ENCODE assay signal across 9 cellular contexts in the genomic region with DNA sequence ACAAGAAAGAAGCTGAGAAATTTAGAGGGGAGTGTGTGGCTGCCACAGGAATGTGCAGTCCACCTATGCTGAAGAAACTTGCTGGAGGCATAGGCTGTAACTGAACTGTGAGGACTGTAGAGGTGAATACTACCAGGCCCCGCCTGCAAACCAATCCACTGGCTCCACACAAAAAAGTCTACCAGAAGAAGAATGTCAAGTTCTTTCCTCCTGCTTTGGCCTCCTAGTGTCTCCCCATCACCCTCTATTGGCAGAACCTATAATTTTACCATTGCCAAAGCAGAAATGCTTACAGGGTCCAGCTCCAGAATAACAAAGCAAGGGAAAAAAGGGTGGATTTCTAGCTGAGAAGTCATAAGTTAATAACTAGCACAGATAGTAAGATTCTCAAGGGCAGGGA. TPM values are rescaled to one million over a fixed set of nuclear protein-coding genes. Genes with fewer than 3 reads are reported as not detected.
DNase-seq lines count a peak whose midpoint lies in the region; ATAC-seq and TF ChIP-seq lines count a peak whose summit lies in the region.
"Had no signal": no experiment of that assay in that cellular context is flagged by ENCODE, and none has a peak within 500 bp of the region (broad histone marks: within the 10 kb centered on the region; RNA-seq: fewer than 3 reads in every experiment).

No MANE protein-coding gene starts in this region.

- no peaks in the 10 kb centered on the region for H3K9me3 Mint-ChIP-seq in stimulated activated naive CD8-positive, alpha-beta T cell treated with anti-CD3 and anti-CD28 coated beads, Interleukin-15, amount 100 ng/mL, for 72 hours

- POLR2A ChIA-PET in AG04450 (lab: Yijun Ruan, JAX): no interaction called here

- CTCF ChIA-PET in AG04450 (lab: Charles Lee): interaction anchor here (0.9 to 1.9 kb wide), 3 partner anchors 17 to 95 kb away, joined by 4 to 5 read pairs (median 5); no protein-coding TSS in a partner anchor

- H3K27me3 ChIP-seq in AG04450 (ENCODE audit: control insufficient read depth, insufficient read depth, low read length): no peaks in the 10 kb centered on the region

- H3K4me3 Mint-ChIP-seq in stimulated activated naive CD8-positive, alpha-beta T cell treated with anti-CD3 and anti-CD28 coated beads, Interleukin-15, amount 100 ng/mL, for 72 hours: no peak overlapping the region
- H3K4me3 Mint-ChIP-seq: brain had no signal

- peak; percentile 78 for ATAC-seq in GM18511 (IDR thresholded peaks at IDR 0.05; ENCODE audit: unreplicated experiment)
- peak; percentile 73 for ATAC-seq in HG03442 (IDR thresholded peaks at IDR 0.05; ENCODE audit: unreplicated experiment)
- peak; percentile 82 for ATAC-seq in stimulated activated naive CD8-positive, alpha-beta T cell treated with anti-CD3 and anti-CD28 coated beads, Interleukin-15, amount 100 ng/mL, for 72 hours
- no peak for ATAC-seq in GM18505 (IDR thresholded peaks at IDR 0.05; ENCODE audit: unreplicated experiment)
- ATAC-seq in HG03108 (IDR thresholded peaks at IDR 0.05; ENCODE audit: unreplicated experiment): no peak

- DNase-seq in AG04450 (ENCODE audit: low read depth, low spot score) (no peak), amniotic epithelial cell (ENCODE audit: low read depth) (peak; percentile 31), 8988T (no peak)
- peak; percentile 18 to 19 for DNase-seq in stimulated activated naive CD8-positive, alpha-beta T cell treated with anti-CD3 and anti-CD28 coated beads, Interleukin-15, amount 100 ng/mL, for 72 hours

- no peaks in the 10 kb centered on the region for H3K4me1 Mint-ChIP-seq in stimulated activated naive CD8-positive, alpha-beta T cell treated with anti-CD3 and anti-CD28 coated beads, Interleukin-15, amount 100 ng/mL, for 72 hours

- no peak for TF ChIP-seq POLR2A in GM18505 (IDR thresholded peaks at IDR 0.05; ENCODE audit: borderline replicate concordance, extremely low read depth, insufficient read depth, insufficient read length)

- no peak overlapping the region for H3K27ac ChIP-seq in AG04450 (ENCODE audit: low read depth, low read length)

- no peaks in the 10 kb centered on the region for H3K9me3 ChIP-seq in AG04450 (ENCODE audit: control insufficient read depth, insufficient read depth, low read length)

- no peak overlapping the region for H3K4me3 ChIP-seq in AG04450 (ENCODE audit: low read depth, low read length)

- H3K27ac Mint-ChIP-seq in stimulated activated naive CD8-positive, alpha-beta T cell treated with anti-CD3 and anti-CD28 coated beads, Interleukin-15, amount 100 ng/mL, for 72 hours: no peak overlapping the region
- H3K27ac Mint-ChIP-seq: brain had no signal

- peak; percentile 51 for TF ChIP-seq CTCF in AG04450 (IDR thresholded peaks at IDR 0.05; ENCODE audit: low read depth, low read length)

- H3K27me3 Mint-ChIP-seq in stimulated activated naive CD8-positive, alpha-beta T cell treated with anti-CD3 and anti-CD28 coated beads, Interleukin-15, amount 100 ng/mL, for 72 hours: peaks cover 14% of the 10 kb centered on the region

RNA-seq across cellular contexts. Expression of a gene that starts 5.9 kb away (rescaled TPM):
- polyA plus RNA-seq in AG04450 (2011; rRNA removed): 396 and 519 TPM in 2 replicates
- 120 and 126 TPM in 2 replicates for polyA minus RNA-seq in AG04450 (2011; rRNA and poly(A)+ RNA removed)

RNA-seq across cellular contexts. Expression of a gene that starts 19.4 kb away (rescaled TPM):
- polyA plus RNA-seq in AG04450 (2011; rRNA removed): 61.1 and 70.1 TPM in 2 replicates
- 103 and 112 TPM in 2 replicates for polyA minus RNA-seq in AG04450 (2011; rRNA and poly(A)+ RNA removed)

Comparison
In these comparisons a context has a peak if more than half of its experiments do, and no peak if none do; other contexts are left out.
1. DNase-seq: peak in amniotic epithelial cell (single experiment) and stimulated activated naive CD8-positive, alpha-beta T cell treated with anti-CD3 and anti-CD28 coated beads, Interleukin-15, amount 100 ng/mL, for 72 hours (2 of 2); none in AG04450 (single experiment) and 8988T (single experiment).
2. ATAC-seq: peak in GM18511 (single experiment), HG03442 (single experiment) and stimulated activated naive CD8-positive, alpha-beta T cell treated with anti-CD3 and anti-CD28 coated beads, Interleukin-15, amount 100 ng/mL, for 72 hours (single experiment); none in GM18505 (single experiment) and HG03108 (single experiment).